22 cellular contexts compared by ENCODE assay signal in genomic region chr1:198304431-198304830, GRCh38.
"Had no signal": no experiment of that assay in that cellular context is flagged by ENCODE, and none has a peak within 500 bp of the region (broad histone marks: within the 10 kb centered on the region; RNA-seq: fewer than 3 reads in every experiment).

No MANE protein-coding gene starts in this region.

- H3K4me3 ChIP-seq: dorsolateral prefrontal cortex, esophagus muscularis mucosa, gastroesophageal sphincter, mucosa of descending colon, neural progenitor cell, ovary, suprapubic skin, thyroid gland had no signal

- H3K27ac ChIP-seq: dorsolateral prefrontal cortex, esophagus muscularis mucosa, gastroesophageal sphincter, neural progenitor cell, ovary, suprapubic skin, thyroid gland had no signal

- FAIRE-seq: small intestine, urothelium cell line had no signal

- H3K27ac Mint-ChIP-seq: natural killer cell, neural progenitor cell, progenitor cell of endocrine pancreas, type B pancreatic cell had no signal

- H2AFZ ChIP-seq: neural progenitor cell had no signal

- DNase-seq: cortex of kidney; dorsolateral prefrontal cortex; effector CD8-positive, alpha-beta T cell; glutamatergic neuron; islet precursor cell; mucosa of descending colon; natural killer cell; nucleus accumbens; ovary; right cardiac atrium; small intestine; stimulated activated CD4-positive, alpha-beta T cell treated with anti-CD3 and anti-CD28 coated beads, Interleukin-12 subunit alpha, Interleukin-12 subunit beta, amount 100 ng/mL, for 4 hours; stimulated activated naive CD8-positive, alpha-beta T cell treated with anti-CD3 and anti-CD28 coated beads, Interleukin-15, Interleukin-2, amounts not matched to agents 100 U/mL and 50 U/mL, for 24 hours; thyroid gland had no signal

- H3K36me3 Mint-ChIP-seq: natural killer cell had no signal

- H3K4me3 Mint-ChIP-seq: natural killer cell, neural progenitor cell, type B pancreatic cell had no signal

- H3K4me2 ChIP-seq: neural progenitor cell had no signal

- H3K9ac ChIP-seq: neural progenitor cell had no signal

- ATAC-seq: gastroesophageal sphincter; left lobe of liver; mucosa of descending colon; natural killer cell; right cardiac atrium; stimulated activated naive CD8-positive, alpha-beta T cell treated with anti-CD3 and anti-CD28 coated beads, Interleukin-15, Interleukin-2, amounts not matched to agents 100 U/mL and 50 U/mL, for 24 hours had no signal

- H3K9me3 Mint-ChIP-seq: neural progenitor cell, type B pancreatic cell had no signal

- H3K27me3 ChIP-seq: dorsolateral prefrontal cortex, esophagus muscularis mucosa, gastroesophageal sphincter, neural progenitor cell, ovary, suprapubic skin, thyroid gland had no signal

- H3K27me3 Mint-ChIP-seq: progenitor cell of endocrine pancreas, type B pancreatic cell had no signal

- H3K36me3 ChIP-seq: neural progenitor cell, ovary, thyroid gland had no signal

- H3K9me3 ChIP-seq: esophagus muscularis mucosa, gastroesophageal sphincter, mucosa of descending colon, ovary, suprapubic skin, thyroid gland had no signal
